9 cellular contexts compared by ENCODE assay signal in genomic region chr1:104706631-104707147, GRCh38.
A peak's percentile ranks its signal among the peaks of the same experiment; 100 is the strongest.
DNase-seq lines count a peak whose midpoint lies in the region; ATAC-seq and TF ChIP-seq lines count a peak whose summit lies in the region.
"Had no signal": no experiment of that assay in that cellular context is flagged by ENCODE, and none has a peak within 500 bp of the region (broad histone marks: within the 10 kb centered on the region; RNA-seq: fewer than 3 reads in every experiment).

No MANE protein-coding gene starts in this region.

- no peaks in the 10 kb centered on the region for H3K79me1 ChIP-seq in H9 (ENCODE audit: insufficient read depth, low read depth, low read length, poor library complexity, severe bottlenecking)

- H3K36me3 Mint-ChIP-seq in H9 (ENCODE audit: insufficient read depth in 1 of 3, low read depth in 3 of 3): no peaks in the 10 kb centered on the region

- no peaks in the 10 kb centered on the region for H3K9me3 ChIP-seq in H9 (ENCODE audit: control insufficient read depth, low read depth, low read length)
- H3K9me3 ChIP-seq in upper lobe of left lung: no peaks in the 10 kb centered on the region

- TF ChIP-seq POLR2A in upper lobe of left lung (IDR thresholded peaks at IDR 0.05): no peak

- H2AK5ac ChIP-seq in H9 (ENCODE audit: insufficient read length, low read length): no peak overlapping the region

- no peaks in the 10 kb centered on the region for H3K36me3 ChIP-seq in upper lobe of left lung

- H3K56ac ChIP-seq in H9 (ENCODE audit: insufficient read length, low read depth, low read length): no peak overlapping the region

- H4K91ac ChIP-seq in H9 (ENCODE audit: insufficient read length, low read depth, low read length): no peak overlapping the region

- H3K23ac ChIP-seq in H9 (ENCODE audit: insufficient read length, low read depth, low read length): no peak overlapping the region

- no peaks in the 10 kb centered on the region for H3K27me3 Mint-ChIP-seq in H9 (ENCODE audit: low read depth)

- no peaks in the 10 kb centered on the region for H3K79me2 ChIP-seq in H9 (ENCODE audit: insufficient read depth, low read length)

- no peaks in the 10 kb centered on the region for H4K20me1 ChIP-seq in H9 (ENCODE audit: control insufficient read depth, insufficient read depth, insufficient read length)

- H2BK5ac ChIP-seq in H9 (ENCODE audit: insufficient read length, low read length): no peak overlapping the region

- H2BK20ac ChIP-seq in H9 (ENCODE audit: low read depth, low read length, poor library complexity, severe bottlenecking): no peak overlapping the region

- H3K18ac ChIP-seq in H9 (ENCODE audit: insufficient read length, low read depth, low read length): no peak overlapping the region

- H4K8ac ChIP-seq in H9 (replicated peaks; ENCODE audit: insufficient read length, low read depth, low read length): no peak overlapping the region

- no peak overlapping the region for H3T11ph ChIP-seq in H9 (ENCODE audit: low read length)

- H3K14ac ChIP-seq in H9 (ENCODE audit: insufficient read depth, low read length): no peak overlapping the region

- no peak overlapping the region for H3K9ac ChIP-seq in H9 (ENCODE audit: extremely low read depth, insufficient read length, low read length)

- H2BK15ac ChIP-seq in H9 (ENCODE audit: low read depth, low read length): no peak overlapping the region

- no peaks in the 10 kb centered on the region for H3K23me2 ChIP-seq in H9 (ENCODE audit: insufficient read length, low read depth, low read length, poor library complexity, severe bottlenecking)

- H3K4me1 ChIP-seq in H9 (ENCODE audit: insufficient read depth, low read length): no peaks in the 10 kb centered on the region
- no peaks in the 10 kb centered on the region for H3K4me1 ChIP-seq in upper lobe of left lung

- H3K4me3 Mint-ChIP-seq in H9: no peak overlapping the region

- H3K4ac ChIP-seq in H9 (ENCODE audit: low read depth, low read length): no peak overlapping the region

- no peak overlapping the region for H3K4me2 ChIP-seq in H9 (ENCODE audit: insufficient read depth, insufficient read length, low read length)

- in situ Hi-C loops in GM13976 (cut with MboI; ENCODE audit: low sequenced_read_pairs, unreplicated experiment): no loop called here

- DNase-seq in DMS79 treated with DMSO at 0.1 percent for 48 hours (lab: John Stamatoyannopoulos, UW): peak; percentile 88
- no peak for DNase-seq in H9
- DNase-seq in NCI-H2227 treated with DMSO at 0.1 percent for 48 hours (lab: John Stamatoyannopoulos, UW): peak; percentile 12
- peak in 1 of 2 donors; percentile 1 for DNase-seq in foreskin fibroblast
- no peak for DNase-seq in NCI-H1092 treated with DMSO at 0.1 percent for 48 hours (lab: John Stamatoyannopoulos, UW)
- DNase-seq in upper lobe of left lung: no peak
- DNase-seq in middle frontal gyrus (ENCODE audit: extremely low spot score, low spot score): no peak
- no peak for DNase-seq in GM13976 (ENCODE audit: low spot score)
- DNase-seq: caudate nucleus had no signal

- H2AFZ ChIP-seq in H9 (ENCODE audit: low read length): peak overlapping the region; percentile 68

- H2BK12ac ChIP-seq in H9 (ENCODE audit: insufficient read length, low read depth, low read length): no peak overlapping the region

- no peaks in the 10 kb centered on the region for H3K27me3 ChIP-seq in H9 (ENCODE audit: insufficient read depth, low read length)
- no peaks in the 10 kb centered on the region for H3K27me3 ChIP-seq in upper lobe of left lung

- H2BK120ac ChIP-seq in H9 (ENCODE audit: low read depth, low read length, poor library complexity, severe bottlenecking): no peak overlapping the region

- no peak for ATAC-seq in upper lobe of left lung (ENCODE audit: low FRiP score in 2 of 2)

- no peak for TF ChIP-seq EP300 in upper lobe of left lung (IDR thresholded peaks at IDR 0.05)

- peaks cover 0 to 2% of the 10 kb centered on the region in 2 experiments; a peak in 1 of 5 replicates for H3K9me3 Mint-ChIP-seq in H9

- TF ChIP-seq CTCF in H9 (conservative IDR thresholded peaks at IDR 0.05): no peak
- TF ChIP-seq CTCF in foreskin fibroblast (IDR thresholded peaks at IDR 0.05; ENCODE audit: low read depth, low read length): no peak
- TF ChIP-seq CTCF in upper lobe of left lung (IDR thresholded peaks at IDR 0.05): no peak
- TF ChIP-seq CTCF in GM13976 (IDR thresholded peaks at IDR 0.05; ENCODE audit: borderline replicate concordance, control extremely low read depth, extremely low read depth, insufficient read depth, missing control alignments): no peak

- no CpG with 5 or more reads among the region's 9 CpGs for WGBS in H9 (ENCODE audit: extremely low coverage, insufficient read length, low lambda C conversion rate)
- WGBS in upper lobe of left lung, 2 donors: 88 to 92% methylated on average over 9 of the region's 9 CpGs

- peak overlapping the region; percentile 21 to 44 for H3K4me3 ChIP-seq in foreskin fibroblast (ENCODE audit: low read depth in 1 of 2, low read length in 2 of 2)
- H3K4me3 ChIP-seq in upper lobe of left lung: no peak overlapping the region

- H3K27ac ChIP-seq in H9 (ENCODE audit: insufficient read length, low read depth, low read length) (no peak overlapping the region), upper lobe of left lung (no peak overlapping the region)

- no peaks in the 10 kb centered on the region for H3K4me1 Mint-ChIP-seq in H9

- no peak overlapping the region for H4K5ac ChIP-seq in H9 (ENCODE audit: insufficient read length, low read depth, low read length)

- no peak overlapping the region for H3K27ac Mint-ChIP-seq in H9

Comparison
In these comparisons a context has a peak if more than half of its experiments do, and no peak if none do; other contexts are left out.
1. DNase-seq: peak in DMS79 treated with DMSO at 0.1 percent for 48 hours (single experiment) and NCI-H2227 treated with DMSO at 0.1 percent for 48 hours (single experiment); none in H9 (single experiment), NCI-H1092 treated with DMSO at 0.1 percent for 48 hours (single experiment), upper lobe of left lung (0 of 2), middle frontal gyrus (single experiment) and GM13976 (single experiment).
2. H3K4me3 ChIP-seq: peak in foreskin fibroblast (2 of 2); none in upper lobe of left lung (0 of 4).